8 cellular contexts compared by ENCODE assay signal in the genomic region with DNA sequence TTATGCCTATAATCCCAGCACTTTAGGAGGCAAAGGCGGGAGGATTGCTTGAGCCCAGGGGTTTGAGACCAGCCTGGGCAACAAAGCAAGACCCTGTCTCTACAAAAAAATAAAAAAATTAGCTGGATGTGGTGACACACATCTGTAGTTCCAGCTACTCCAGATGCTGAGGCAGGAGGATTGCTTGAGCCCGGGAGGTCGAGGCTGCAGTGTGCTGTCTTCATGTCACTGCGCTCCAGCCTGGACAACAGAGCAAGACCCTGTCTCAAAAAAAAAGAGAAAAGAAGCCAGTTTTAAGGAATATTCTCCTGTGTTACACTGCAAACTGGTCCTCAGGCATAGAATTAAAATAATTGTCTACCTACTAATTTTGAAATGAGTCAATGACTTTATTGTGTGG.
"Had no signal": no experiment of that assay in that cellular context is flagged by ENCODE, and none has a peak within 500 bp of the region (broad histone marks: within the 10 kb centered on the region; RNA-seq: fewer than 3 reads in every experiment).

No MANE protein-coding gene starts in this region.

- H3K27ac ChIP-seq: HL-60 had no signal

- ATAC-seq: GM23338, HepG2 had no signal

- H2AFZ ChIP-seq: GM23338 had no signal

- DNase-seq: H9, HCEC 1CT, HFFc6 had no signal

- H3K4me2 ChIP-seq: GM23338 had no signal

- FAIRE-seq: H1, H54, HepG2 had no signal

- H3K4me3 ChIP-seq: GM23338 had no signal
